Comparison of ENCODE assay signal across 32 cellular contexts in genomic region chr5:89992201-89992600, GRCh38.
"Had no signal": no experiment of that assay in that cellular context is flagged by ENCODE, and none has a peak within 500 bp of the region (broad histone marks: within the 10 kb centered on the region; RNA-seq: fewer than 3 reads in every experiment).

No MANE protein-coding gene starts in this region.

- H3K4me1 Mint-ChIP-seq: activated CD4-positive, alpha-beta T cell treated with anti-CD3 and anti-CD28 coated beads for 36 hours; activated CD4-positive, alpha-beta T cell treated with anti-CD3 and anti-CD28 coated beads, Interleukin-2, amount 10 ng/mL, durations not matched to agents 24 days and 14 days; activated CD8-positive, alpha-beta memory T cell treated with anti-CD3 and anti-CD28 coated beads, Interleukin-2, amount 10 ng/mL, durations not matched to agents 7 days and 5 days; activated naive CD4-positive, alpha-beta T cell treated with anti-CD3 and anti-CD28 coated beads, Interleukin-2, amount 50 U/mL, for 24 hours; activated naive CD8-positive, alpha-beta T cell treated with anti-CD3 and anti-CD28 coated beads for 36 hours; activated naive CD8-positive, alpha-beta T cell treated with anti-CD3 and anti-CD28 coated beads, Interleukin-2, amount 50 U/mL, for 24 hours had no signal

- H3K4me3 Mint-ChIP-seq: activated CD4-positive, alpha-beta memory T cell treated with anti-CD3 and anti-CD28 coated beads for 36 hours; activated CD4-positive, alpha-beta T cell treated with anti-CD3 and anti-CD28 coated beads for 36 hours; activated CD4-positive, alpha-beta T cell treated with anti-CD3 and anti-CD28 coated beads, Interleukin-2, amount 10 ng/mL, durations not matched to agents 24 days and 14 days; activated CD8-positive, alpha-beta memory T cell treated with anti-CD3 and anti-CD28 coated beads, Interleukin-2, amount 10 ng/mL, durations not matched to agents 7 days and 5 days; activated CD8-positive, alpha-beta T cell treated with anti-CD3 and anti-CD28 coated beads, Interleukin-2, amount 10 ng/mL, durations not matched to agents 7 days and 5 days; activated naive CD4-positive, alpha-beta T cell treated with anti-CD3 and anti-CD28 coated beads for 36 hours; activated naive CD4-positive, alpha-beta T cell treated with anti-CD3 and anti-CD28 coated beads, Interleukin-2, amount 50 U/mL, for 24 hours; activated naive CD8-positive, alpha-beta T cell treated with anti-CD3 and anti-CD28 coated beads for 36 hours; activated naive CD8-positive, alpha-beta T cell treated with anti-CD3 and anti-CD28 coated beads, Interleukin-2, amount 50 U/mL, for 24 hours; activated T-helper 1 cell treated with anti-CD3 and anti-CD28 coated beads, Interleukin-12 subunit alpha, Interleukin-12 subunit beta, Interleukin-2, Interleukin-4 antibody, amounts not matched to agents 30 ng/mL and 10 ng/mL and 1 ng/mL, durations not matched to agents 14 hours and 24 hours and 36 hours had no signal

- H3K4me2 ChIP-seq: hepatocyte had no signal

- H3K36me3 Mint-ChIP-seq: activated CD4-positive, alpha-beta memory T cell treated with anti-CD3 and anti-CD28 coated beads for 36 hours; activated CD8-positive, alpha-beta memory T cell treated with anti-CD3 and anti-CD28 coated beads, Interleukin-2, amount 10 ng/mL, durations not matched to agents 7 days and 5 days; activated naive CD4-positive, alpha-beta T cell treated with anti-CD3 and anti-CD28 coated beads, Interleukin-2, amount 50 U/mL, for 24 hours; activated naive CD8-positive, alpha-beta T cell treated with anti-CD3 and anti-CD28 coated beads for 36 hours had no signal

- H3K4me1 ChIP-seq: adrenal gland, body of pancreas, colonic mucosa had no signal

- H3K79me2 ChIP-seq: hepatocyte had no signal

- DNase-seq: activated CD4-positive, alpha-beta memory T cell treated with anti-CD3 and anti-CD28 coated beads for 36 hours; activated CD4-positive, alpha-beta T cell treated with anti-CD3 and anti-CD28 coated beads for 36 hours; activated CD4-positive, alpha-beta T cell treated with anti-CD3 and anti-CD28 coated beads, Interleukin-2, amount 10 ng/mL, durations not matched to agents 24 days and 14 days; activated CD4-positive, CD25-positive, alpha-beta regulatory T cell; activated CD4-positive, CD25-positive, alpha-beta regulatory T cell treated with anti-CD3 and anti-CD28 coated beads, Interleukin-2, amount 50 U/mL, for 72 hours; activated CD8-positive, alpha-beta memory T cell treated with anti-CD3 and anti-CD28 coated beads, Interleukin-2, amount 10 ng/mL, durations not matched to agents 7 days and 5 days; activated CD8-positive, alpha-beta memory T cell treated with anti-CD3 and anti-CD28 coated beads, Interleukin-2, amount 50 U/mL, for 4 hours; activated CD8-positive, alpha-beta T cell treated with anti-CD3 and anti-CD28 coated beads, Interleukin-2, amount 10 ng/mL, durations not matched to agents 7 days and 5 days; activated effector memory CD4-positive, alpha-beta T cell treated with anti-CD3 and anti-CD28 coated beads, Interleukin-2, amount 50 U/mL, for 16 hours; activated naive CD4-positive, alpha-beta T cell treated with anti-CD3 and anti-CD28 coated beads for 36 hours; activated naive CD8-positive, alpha-beta T cell treated with anti-CD3 and anti-CD28 coated beads for 36 hours; activated naive CD8-positive, alpha-beta T cell treated with anti-CD3 and anti-CD28 coated beads, Interleukin-2, amount 50 U/mL, for 24 hours; activated T-cell treated with anti-CD3 and anti-CD28 coated beads, Interleukin-2, amount 50 U/mL, for 1 hour; activated T-cell treated with anti-CD3 and anti-CD28 coated beads, Interleukin-2, amount 50 U/mL, for 48 hours; adrenal gland; amygdala; aorta; body of pancreas; central memory CD4-positive, alpha-beta T cell; cerebellar nuclear complex; colonic mucosa; effector CD8-positive, alpha-beta T cell; esophagus squamous epithelium; foreskin melanocyte; heart right ventricle had no signal

- ATAC-seq: activated CD4-positive, alpha-beta T cell treated with anti-CD3 and anti-CD28 coated beads for 36 hours; activated CD8-positive, alpha-beta memory T cell treated with anti-CD3 and anti-CD28 coated beads, Interleukin-2, amount 10 ng/mL, durations not matched to agents 7 days and 5 days; activated CD8-positive, alpha-beta T cell treated with anti-CD3 and anti-CD28 coated beads, Interleukin-2, amount 10 ng/mL, durations not matched to agents 7 days and 5 days; activated naive CD8-positive, alpha-beta T cell treated with anti-CD3 and anti-CD28 coated beads, Interleukin-2, amount 50 U/mL, for 24 hours; body of pancreas; gastroesophageal sphincter; heart right ventricle had no signal

- H3K27me3 Mint-ChIP-seq: activated CD4-positive, alpha-beta memory T cell treated with anti-CD3 and anti-CD28 coated beads for 36 hours; activated CD4-positive, alpha-beta T cell treated with anti-CD3 and anti-CD28 coated beads for 36 hours; activated CD4-positive, alpha-beta T cell treated with anti-CD3 and anti-CD28 coated beads, Interleukin-2, amount 10 ng/mL, durations not matched to agents 24 days and 14 days; activated CD8-positive, alpha-beta memory T cell treated with anti-CD3 and anti-CD28 coated beads, Interleukin-2, amount 10 ng/mL, durations not matched to agents 7 days and 5 days; activated naive CD4-positive, alpha-beta T cell treated with anti-CD3 and anti-CD28 coated beads, Interleukin-2, amount 50 U/mL, for 24 hours; activated naive CD8-positive, alpha-beta T cell treated with anti-CD3 and anti-CD28 coated beads for 36 hours; activated naive CD8-positive, alpha-beta T cell treated with anti-CD3 and anti-CD28 coated beads, Interleukin-2, amount 50 U/mL, for 24 hours had no signal

- H2AFZ ChIP-seq: hepatocyte had no signal

- H3K9me3 ChIP-seq: adrenal gland, body of pancreas, colonic mucosa, esophagus squamous epithelium, gastroesophageal sphincter, heart right ventricle had no signal

- H3K27me3 ChIP-seq: adrenal gland, body of pancreas, cardiac muscle cell, colonic mucosa, esophagus squamous epithelium, gastroesophageal sphincter, heart right ventricle, hepatocyte had no signal

- H3K27ac ChIP-seq: adrenal gland, body of pancreas, cardiac muscle cell, colonic mucosa, epithelial cell of prostate, esophagus squamous epithelium, gastroesophageal sphincter, heart right ventricle, hepatocyte had no signal

- H3K9me3 Mint-ChIP-seq: activated CD4-positive, alpha-beta T cell treated with anti-CD3 and anti-CD28 coated beads, Interleukin-2, amount 10 ng/mL, durations not matched to agents 24 days and 14 days; activated naive CD4-positive, alpha-beta T cell treated with anti-CD3 and anti-CD28 coated beads for 36 hours; activated naive CD8-positive, alpha-beta T cell treated with anti-CD3 and anti-CD28 coated beads for 36 hours; activated naive CD8-positive, alpha-beta T cell treated with anti-CD3 and anti-CD28 coated beads, Interleukin-2, amount 50 U/mL, for 24 hours; activated T-helper 1 cell treated with anti-CD3 and anti-CD28 coated beads, Interleukin-12 subunit alpha, Interleukin-12 subunit beta, Interleukin-2, Interleukin-4 antibody, amounts not matched to agents 30 ng/mL and 10 ng/mL and 1 ng/mL, durations not matched to agents 14 hours and 24 hours and 36 hours; activated T-helper 2 cell treated with anti-CD3 and anti-CD28 coated beads, Interferon-gamma antibody, Interleukin-2, Interleukin-4, amounts not matched to agents 10 μg/mL and 5 μg/mL and 100 μg/mL, durations not matched to agents 14 hours and 24 hours and 36 hours had no signal

- H3K36me3 ChIP-seq: adrenal gland, cardiac muscle cell, colonic mucosa, esophagus squamous epithelium, gastroesophageal sphincter, heart right ventricle had no signal

- H3K27ac Mint-ChIP-seq: activated CD4-positive, alpha-beta memory T cell treated with anti-CD3 and anti-CD28 coated beads for 36 hours; activated CD4-positive, alpha-beta T cell treated with anti-CD3 and anti-CD28 coated beads for 36 hours; activated CD4-positive, alpha-beta T cell treated with anti-CD3 and anti-CD28 coated beads, Interleukin-2, amount 10 ng/mL, durations not matched to agents 24 days and 14 days; activated CD8-positive, alpha-beta memory T cell treated with anti-CD3 and anti-CD28 coated beads, Interleukin-2, amount 10 ng/mL, durations not matched to agents 7 days and 5 days; activated CD8-positive, alpha-beta T cell treated with anti-CD3 and anti-CD28 coated beads, Interleukin-2, amount 10 ng/mL, durations not matched to agents 7 days and 5 days; activated naive CD4-positive, alpha-beta T cell treated with anti-CD3 and anti-CD28 coated beads for 36 hours; activated naive CD4-positive, alpha-beta T cell treated with anti-CD3 and anti-CD28 coated beads, Interleukin-2, amount 50 U/mL, for 24 hours; activated naive CD8-positive, alpha-beta T cell treated with anti-CD3 and anti-CD28 coated beads for 36 hours; activated naive CD8-positive, alpha-beta T cell treated with anti-CD3 and anti-CD28 coated beads, Interleukin-2, amount 50 U/mL, for 24 hours; activated T-helper 1 cell treated with anti-CD3 and anti-CD28 coated beads, Interleukin-12 subunit alpha, Interleukin-12 subunit beta, Interleukin-2, Interleukin-4 antibody, amounts not matched to agents 30 ng/mL and 10 ng/mL and 1 ng/mL, durations not matched to agents 14 hours and 24 hours and 36 hours; activated T-helper 2 cell treated with anti-CD3 and anti-CD28 coated beads, Interferon-gamma antibody, Interleukin-2, Interleukin-4, amounts not matched to agents 10 μg/mL and 5 μg/mL and 100 μg/mL, durations not matched to agents 14 hours and 24 hours and 36 hours had no signal

- H3K4me3 ChIP-seq: adrenal gland, body of pancreas, cardiac muscle cell, colonic mucosa, esophagus squamous epithelium, gastroesophageal sphincter, heart right ventricle, hepatocyte had no signal
